21 cellular contexts compared by ENCODE assay signal in the genomic region with DNA sequence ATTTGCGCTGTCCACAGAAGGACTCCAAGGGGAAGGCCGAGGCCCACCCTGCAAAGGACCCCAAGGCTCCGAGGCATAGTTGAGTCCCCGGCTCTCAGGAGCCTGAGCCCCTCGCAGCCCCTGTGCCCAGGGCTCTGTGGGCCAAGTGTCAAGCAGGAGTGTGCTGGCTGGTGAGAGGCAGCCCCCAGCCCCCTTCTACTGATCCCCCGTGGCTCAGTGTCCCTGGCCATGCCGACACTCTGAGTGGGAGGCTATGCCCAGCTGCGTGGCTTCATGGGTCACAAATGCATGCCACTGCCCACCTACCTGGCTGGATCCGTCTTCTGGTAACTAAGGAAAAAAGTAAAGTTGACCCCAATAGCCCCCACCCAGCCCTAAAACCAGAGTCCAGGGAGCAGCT.
"Had no signal": no experiment of that assay in that cellular context is flagged by ENCODE, and none has a peak within 500 bp of the region (broad histone marks: within the 10 kb centered on the region; RNA-seq: fewer than 3 reads in every experiment).

No MANE protein-coding gene starts in this region.

- DNase-seq: activated B cell treated with CpG ODN at 0.5 μM for 24 hours; activated CD4-positive, alpha-beta T cell treated with anti-CD3 and anti-CD28 coated beads, Interleukin-2, amount 10 ng/mL, durations not matched to agents 24 days and 14 days; activated CD8-positive, alpha-beta memory T cell treated with anti-CD3 and anti-CD28 coated beads, Interleukin-2, amount 50 U/mL, for 48 hours; activated gamma-delta T cell; activated T-cell treated with anti-CD3 and anti-CD28 coated beads, Interleukin-2, amount 50 U/mL, for 72 hours; amniotic stem cell; body of pancreas; cortex of kidney; effector CD8-positive, alpha-beta T cell; foreskin melanocyte; nephron progenitor cell; SJCRH30; stimulated activated CD4-positive, alpha-beta T cell treated with anti-CD3 and anti-CD28 coated beads, Interleukin-12 subunit alpha, Interleukin-12 subunit beta, amount 100 ng/mL, for 4 hours; stimulated activated CD4-positive, alpha-beta T cell treated with anti-CD3 and anti-CD28 coated beads, Interleukin-2, amount 100 ng/mL, for 24 hours; T-helper 2 cell; transverse colon had no signal

- H3K36me3 Mint-ChIP-seq: activated naive CD8-positive, alpha-beta T cell had no signal

- H3K27ac Mint-ChIP-seq: activated B cell treated with CpG ODN at 0.5 μM for 24 hours; activated CD4-positive, alpha-beta T cell treated with anti-CD3 and anti-CD28 coated beads, Interleukin-2, amount 10 ng/mL, durations not matched to agents 24 days and 14 days; activated naive CD8-positive, alpha-beta T cell; activated T-cell treated with anti-CD3 and anti-CD28 coated beads, Interleukin-2, amount 50 U/mL, for 72 hours had no signal

- H3K27ac ChIP-seq: body of pancreas, prostate gland, SJCRH30 had no signal

- H3K4me3 Mint-ChIP-seq: activated B cell treated with CpG ODN at 0.5 μM for 24 hours; activated CD4-positive, alpha-beta T cell treated with anti-CD3 and anti-CD28 coated beads, Interleukin-2, amount 10 ng/mL, durations not matched to agents 24 days and 14 days; activated naive CD8-positive, alpha-beta T cell; activated T-cell treated with anti-CD3 and anti-CD28 coated beads, Interleukin-2, amount 50 U/mL, for 72 hours; central memory CD8-positive, alpha-beta T cell; nephron progenitor cell had no signal

- H3K27me3 Mint-ChIP-seq: activated CD4-positive, alpha-beta T cell treated with anti-CD3 and anti-CD28 coated beads, Interleukin-2, amount 10 ng/mL, durations not matched to agents 24 days and 14 days had no signal

- H3K27me3 ChIP-seq: body of pancreas, SJCRH30, transverse colon had no signal

- H3K4me1 Mint-ChIP-seq: activated B cell treated with CpG ODN at 0.5 μM for 24 hours; activated CD4-positive, alpha-beta T cell treated with anti-CD3 and anti-CD28 coated beads, Interleukin-2, amount 10 ng/mL, durations not matched to agents 24 days and 14 days; central memory CD8-positive, alpha-beta T cell had no signal

- H3K9me3 Mint-ChIP-seq: activated B cell treated with CpG ODN at 0.5 μM for 24 hours; activated CD4-positive, alpha-beta T cell treated with anti-CD3 and anti-CD28 coated beads, Interleukin-2, amount 10 ng/mL, durations not matched to agents 24 days and 14 days; activated T-cell treated with anti-CD3 and anti-CD28 coated beads, Interleukin-2, amount 50 U/mL, for 72 hours; central memory CD8-positive, alpha-beta T cell; nephron progenitor cell had no signal

- H3K4me1 ChIP-seq: prostate gland had no signal

- ATAC-seq: activated T-cell treated with anti-CD3 and anti-CD28 coated beads, Interleukin-2, amount 50 U/mL, for 72 hours; body of pancreas; left lobe of liver; sciatic nerve had no signal

- H3K36me3 ChIP-seq: SJCRH30 had no signal

- H3K4me3 ChIP-seq: body of pancreas, prostate gland, SJCRH30, transverse colon had no signal

- H3K9me3 ChIP-seq: body of pancreas, prostate gland, SJCRH30, transverse colon had no signal
